Comparison of ENCODE assay signal across 8 cellular contexts in genomic region chr17:1484586-1485310, GRCh38. TPM values are rescaled to one million over a fixed set of nuclear protein-coding genes. Genes with fewer than 3 reads are reported as not detected.
DNase-seq lines count a peak whose midpoint lies in the region; ATAC-seq and TF ChIP-seq lines count a peak whose summit lies in the region.

No MANE protein-coding gene starts in this region.

- H3K9me3 Mint-ChIP-seq in CD8-positive, alpha-beta memory T cell = no peaks in the 10 kb centered on the region
- no peaks in the 10 kb centered on the region for H3K9me3 Mint-ChIP-seq in memory B cell

- H3K4me3 Mint-ChIP-seq in CD8-positive, alpha-beta memory T cell = peak overlapping the region; percentile 76 to 89 (median 82)
- H3K4me3 Mint-ChIP-seq in memory B cell = peak overlapping the region; percentile 86

- DNase-seq in CD8-positive, alpha-beta memory T cell = peak; percentile 44 to 73 (median 58)
- DNase-seq in Jurkat, Clone E6-1 (ENCODE audit: low read depth, low spot score) = no peak
- DNase-seq in T-helper 2 cell = peak in 4 of 5 experiments; percentile 41 to 64 (median 51)
- DNase-seq in coronary artery (ENCODE audit: low spot score) = peak; percentile 81
- DNase-seq in memory B cell (ENCODE audit: low spot score in 2 of 2) = peak; percentile 77 to 83
- DNase-seq in tibial nerve (ENCODE audit: low spot score in 2 of 2) = no peak
- DNase-seq in NCI-H2107 treated with DMSO at 0.1 percent for 48 hours (lab: John Stamatoyannopoulos, UW; ENCODE audit: unreplicated experiment) = no peak

- H3K27ac ChIP-seq in CD8-positive, alpha-beta memory T cell (ENCODE audit: low read depth, low read length) = peak overlapping the region; percentile 47
- H3K27ac ChIP-seq in coronary artery = peak overlapping the region; percentile 97 to 100
- peak overlapping the region; percentile 94 to 99 (median 98) for H3K27ac ChIP-seq in tibial nerve

- WGBS in tibial nerve, 2 donors = 8 to 17% methylated on average over 7 to 11 of the region's 11 CpGs

- no peaks in the 10 kb centered on the region for H3K27me3 ChIP-seq in CD8-positive, alpha-beta memory T cell (ENCODE audit: insufficient read depth, low read length, poor library complexity, severe bottlenecking)
- H3K27me3 ChIP-seq in tibial nerve = no peaks in the 10 kb centered on the region

- peaks cover 21% of the 10 kb centered on the region for H3K4me1 ChIP-seq in CD8-positive, alpha-beta memory T cell (ENCODE audit: insufficient read depth, low read length)
- peaks cover 0 to 61% (median 36%) of the 10 kb centered on the region in 4 donors for H3K4me1 ChIP-seq in tibial nerve

- H3K4me3 ChIP-seq in CD8-positive, alpha-beta memory T cell (ENCODE audit: low read length) = peak overlapping the region; percentile 45
- peak overlapping the region; percentile 40 for H3K4me3 ChIP-seq in Jurkat, Clone E6-1 (ENCODE audit: low read length)
- peak overlapping the region; percentile 97 for H3K4me3 ChIP-seq in coronary artery
- H3K4me3 ChIP-seq in tibial nerve = peak overlapping the region; percentile 62 to 86 (median 78)

- CTCF ChIA-PET in CD8-positive, alpha-beta memory T cell (lab: Charles Lee) = interaction anchor here (1.1 to 1.4 kb wide), 2 partner anchors 28 to 32 kb away, joined by 3 read pairs; partner anchors contain the start of genes CRK and INPP5K

- no peaks in the 10 kb centered on the region for H3K9me3 ChIP-seq in CD8-positive, alpha-beta memory T cell (ENCODE audit: low read length)
- no peaks in the 10 kb centered on the region for H3K9me3 ChIP-seq in tibial nerve

- no peak for TF ChIP-seq EP300 in tibial nerve (IDR thresholded peaks at IDR 0.05)

- peaks cover 13 to 35% (median 18%) of the 10 kb centered on the region in 3 donors for H3K4me1 Mint-ChIP-seq in CD8-positive, alpha-beta memory T cell
- H3K4me1 Mint-ChIP-seq in memory B cell = peaks cover 16% of the 10 kb centered on the region

- TF ChIP-seq POLR2A in tibial nerve (IDR thresholded peaks at IDR 0.05) = no peak

- peaks cover 0 to 25% (median 8%) of the 10 kb centered on the region in 3 donors for H3K36me3 Mint-ChIP-seq in CD8-positive, alpha-beta memory T cell
- peaks cover 13% of the 10 kb centered on the region for H3K36me3 Mint-ChIP-seq in memory B cell

- no peaks in the 10 kb centered on the region for H3K36me3 ChIP-seq in CD8-positive, alpha-beta memory T cell (ENCODE audit: insufficient read depth, low read length)
- H3K36me3 ChIP-seq in tibial nerve = peaks cover 0 to 43% (median 0%) of the 10 kb centered on the region in 3 donors

- H3K27me3 Mint-ChIP-seq in CD8-positive, alpha-beta memory T cell = peaks cover 0 to 3% of the 10 kb centered on the region in 2 donors
- no peaks in the 10 kb centered on the region for H3K27me3 Mint-ChIP-seq in memory B cell

- ATAC-seq in GM19395 (IDR thresholded peaks at IDR 0.05; ENCODE audit: unreplicated experiment) = peak; percentile 47
- peak; percentile 69 for ATAC-seq in memory B cell (ENCODE audit: low read depth)

- TF ChIP-seq CTCF in coronary artery (IDR thresholded peaks at IDR 0.05) (no peak), tibial nerve (IDR thresholded peaks at IDR 0.05) (peak in 2 of 5 experiments; percentile 14 to 16)

- H3K27ac Mint-ChIP-seq in CD8-positive, alpha-beta memory T cell = peak overlapping the region; percentile 77 to 93 (median 86)
- peak overlapping the region; percentile 91 for H3K27ac Mint-ChIP-seq in memory B cell

- POLR2A ChIA-PET in CD8-positive, alpha-beta memory T cell (lab: Charles Lee) = interaction anchor here (0.5 to 0.9 kb wide), 2 partner anchors 26 to 31 kb away, joined by 3 read pairs; no protein-coding TSS in a partner anchor

RNA-seq across cellular contexts. Expression of gene MYO1C, which starts 7.7 kb away (rescaled TPM):
- total RNA-seq in CD8-positive, alpha-beta memory T cell = 10 to 100 TPM; 36.6 to 36.9 TPM
- 5.7 TPM for polyA plus RNA-seq in CD8-positive, alpha-beta memory T cell
- 28.4 TPM for polyA plus RNA-seq in Jurkat, Clone E6-1 (2012; ENCODE audit: insufficient read depth, insufficient read length)
- total RNA-seq in tibial nerve = 100 to 1,000 TPM; 184 to 305 (median 226) TPM

RNA-seq across cellular contexts. Expression of gene CRK, which starts 28.7 kb away (rescaled TPM):
- 10 to 100 TPM; 25.3 to 28.8 TPM for total RNA-seq in CD8-positive, alpha-beta memory T cell
- 24.6 TPM for polyA plus RNA-seq in CD8-positive, alpha-beta memory T cell
- 18.3 TPM for polyA plus RNA-seq in Jurkat, Clone E6-1 (2012; ENCODE audit: insufficient read depth, insufficient read length)
- 10 to 100 TPM; 65.1 to 72.0 (median 70.0) TPM for total RNA-seq in tibial nerve

RNA-seq across cellular contexts. Expression of gene INPP5K, which starts 31.7 kb away (rescaled TPM):
- 10 to 100 TPM; 29.5 to 31.9 TPM for total RNA-seq in CD8-positive, alpha-beta memory T cell
- polyA plus RNA-seq in CD8-positive, alpha-beta memory T cell = 80.2 TPM
- 21.4 TPM for polyA plus RNA-seq in Jurkat, Clone E6-1 (2012; ENCODE audit: insufficient read depth, insufficient read length)
- 100 to 1,000 TPM in 2 of 4 donors, 10 to 100 TPM in 2; 67.9 to 110 (median 95.2) TPM for total RNA-seq in tibial nerve

Comparison
In these comparisons a context has a peak if more than half of its experiments do, and no peak if none do; other contexts are left out.
1. DNase-seq: peak in CD8-positive, alpha-beta memory T cell (5 of 5), T-helper 2 cell (4 of 5), coronary artery (single experiment) and memory B cell (2 of 2); none in Jurkat, Clone E6-1 (single experiment), tibial nerve (0 of 2) and NCI-H2107 treated with DMSO at 0.1 percent for 48 hours (single experiment).
2. H3K27ac ChIP-seq: peak in every context shown above with its lines; median percentile 98 in coronary artery; 98 in tibial nerve; 47 in CD8-positive, alpha-beta memory T cell.
3. H3K4me3 ChIP-seq: peak in every context shown above with its lines; median percentile 97 in coronary artery; 78 in tibial nerve; 45 in CD8-positive, alpha-beta memory T cell; 40 in Jurkat, Clone E6-1.
4. RNA of gene MYO1C, which starts 7.7 kb away (total RNA-seq): 184 to 305 TPM in tibial nerve; 36.6 to 36.9 TPM in CD8-positive, alpha-beta memory T cell; every median in the first group is over 4 times any median in the second.